ENCODE assay signal across 13 cellular contexts in genomic region chr14:34711808-34712712, GRCh38. TPM values are rescaled to one million over a fixed set of nuclear protein-coding genes. Genes with fewer than 3 reads are reported as not detected.
A peak's percentile ranks its signal among the peaks of the same experiment; 100 is the strongest.
DNase-seq lines count a peak whose midpoint lies in the region; ATAC-seq and TF ChIP-seq lines count a peak whose summit lies in the region.
"Had no signal": no experiment of that assay in that cellular context is flagged by ENCODE, and none has a peak within 500 bp of the region (broad histone marks: within the 10 kb centered on the region; RNA-seq: fewer than 3 reads in every experiment).

No MANE protein-coding gene starts in this region.

- TF ChIP-seq EP300 in tibial nerve (IDR thresholded peaks at IDR 0.05), result no peak

- no peak for TF ChIP-seq CTCF in cardiac muscle cell (IDR thresholded peaks at IDR 0.05; ENCODE audit: low read depth, low read length)
- no peak for TF ChIP-seq CTCF in brain (conservative IDR thresholded peaks at IDR 0.05)
- no peak for TF ChIP-seq CTCF in tibial nerve (IDR thresholded peaks at IDR 0.05)

- H3K4me3 ChIP-seq in cardiac muscle cell, result no peak overlapping the region
- H3K4me3 ChIP-seq in muscle layer of duodenum (ENCODE audit: low read depth in 1 of 2, low read length in 2 of 2), result peak overlapping the region; percentile 37 to 40
- no peak overlapping the region for H3K4me3 ChIP-seq in tibial nerve

- H3K4me3 Mint-ChIP-seq in brain, result peak overlapping the region; percentile 62 to 93 (median 87)

- peaks cover 36% of the 10 kb centered on the region for H3K4me1 ChIP-seq in cardiac muscle cell (ENCODE audit: low read depth)
- peaks cover 4 to 37% of the 10 kb centered on the region in 2 donors for H3K4me1 ChIP-seq in muscle layer of duodenum (ENCODE audit: control insufficient read depth in 1 of 2, insufficient read depth in 2 of 2, low read length in 2 of 2)
- H3K4me1 ChIP-seq in tibial nerve, result peaks cover 0 to 62% (median 19%) of the 10 kb centered on the region in 4 donors

- H3K9me3 Mint-ChIP-seq in brain, result no peaks in the 10 kb centered on the region

- H3K27me3 ChIP-seq in cardiac muscle cell (no peaks in the 10 kb centered on the region), muscle layer of duodenum (ENCODE audit: low read depth, low read length) (no peaks in the 10 kb centered on the region), tibial nerve (no peaks in the 10 kb centered on the region)

- H3K4me1 Mint-ChIP-seq in brain, result peaks cover 63% of the 10 kb centered on the region

- peak overlapping the region in 3 of 5 experiments; percentile 38 to 99 (median 81) for H3K27ac Mint-ChIP-seq in brain

- H3K9me3 ChIP-seq in cardiac muscle cell (ENCODE audit: low read depth), result no peaks in the 10 kb centered on the region
- H3K9me3 ChIP-seq in muscle layer of duodenum (ENCODE audit: control insufficient read depth in 1 of 2, low read length in 2 of 2), result no peaks in the 10 kb centered on the region
- no peaks in the 10 kb centered on the region for H3K9me3 ChIP-seq in tibial nerve

- intact Hi-C loops in left ventricle myocardium superior (cut with micrococcal nuclease), result no loop called here

- H3K36me3 ChIP-seq in cardiac muscle cell (peaks cover 9% of the 10 kb centered on the region), muscle layer of duodenum (ENCODE audit: control insufficient read depth in 1 of 2, insufficient read depth in 2 of 2, low read length in 2 of 2) (peaks cover 8 to 17% of the 10 kb centered on the region in 2 donors), tibial nerve (peaks cover 0 to 5% (median 0%) of the 10 kb centered on the region in 3 donors)

- WGBS in tibial nerve, 2 donors, result 47 to 53% methylated on average over 4 of the region's 4 CpGs

- DNase-seq in cardiac muscle cell (ENCODE audit: low read depth in 1 of 2, low spot score in 1 of 2) (no peak), left ventricle myocardium superior (no peak), tibial nerve (ENCODE audit: low spot score in 2 of 2) (no peak), activated gamma-delta T cell treated with Interleukin-2 at 50 U/mL for 16 hours (no peak), OCI-M2 (lab: John Stamatoyannopoulos, UW; ENCODE audit: unreplicated experiment) (no peak)
- DNase-seq: GDM1, T-helper 1 cell had no signal

- H3K36me3 Mint-ChIP-seq in brain, result peaks cover 12% of the 10 kb centered on the region

- no peak for TF ChIP-seq POLR2A in tibial nerve (IDR thresholded peaks at IDR 0.05)

- H3K27ac ChIP-seq in cardiac muscle cell (peak overlapping the region; percentile 77), muscle layer of duodenum (ENCODE audit: low read length) (peak overlapping the region; percentile 91), tibial nerve (peak overlapping the region in 3 of 4 donors; percentile 20 to 100 (median 99))
- H3K27ac ChIP-seq: HL-60 had no signal

- no peaks in the 10 kb centered on the region for H3K27me3 Mint-ChIP-seq in brain

- ATAC-seq in left ventricle myocardium superior, result no peak
- no peak for ATAC-seq in GM21381 (IDR thresholded peaks at IDR 0.05; ENCODE audit: unreplicated experiment)
- ATAC-seq: esophagus mucosa, left lobe of liver had no signal

RNA-seq across cellular contexts. Expression of gene CFL2, which starts 2.3 kb away (rescaled TPM):
- 37.5 and 73.1 TPM in 2 replicates for total RNA-seq in cardiac muscle cell
- 143 and 186 TPM in 2 replicates for polyA plus RNA-seq in cardiac muscle cell
- 414 TPM for total RNA-seq in left ventricle myocardium superior
- 79.6 TPM for polyA plus RNA-seq in brain (ENCODE audit: insufficient read depth, low read depth, low replicate concordance)
- 10 to 100 TPM; 36.6 to 99.6 (median 82.3) TPM for total RNA-seq in tibial nerve

Comparison
In these comparisons a context has a peak if more than half of its experiments do, and no peak if none do; other contexts are left out.
1. H3K4me3 ChIP-seq: peak in muscle layer of duodenum (2 of 2); none in cardiac muscle cell (single experiment) and tibial nerve (0 of 4).
2. Peak in every context shown above with its lines, with median percentiles within 50 percentile points of each other: H3K27ac ChIP-seq.